ENCODE assay signal across 18 cellular contexts in the genomic region with DNA sequence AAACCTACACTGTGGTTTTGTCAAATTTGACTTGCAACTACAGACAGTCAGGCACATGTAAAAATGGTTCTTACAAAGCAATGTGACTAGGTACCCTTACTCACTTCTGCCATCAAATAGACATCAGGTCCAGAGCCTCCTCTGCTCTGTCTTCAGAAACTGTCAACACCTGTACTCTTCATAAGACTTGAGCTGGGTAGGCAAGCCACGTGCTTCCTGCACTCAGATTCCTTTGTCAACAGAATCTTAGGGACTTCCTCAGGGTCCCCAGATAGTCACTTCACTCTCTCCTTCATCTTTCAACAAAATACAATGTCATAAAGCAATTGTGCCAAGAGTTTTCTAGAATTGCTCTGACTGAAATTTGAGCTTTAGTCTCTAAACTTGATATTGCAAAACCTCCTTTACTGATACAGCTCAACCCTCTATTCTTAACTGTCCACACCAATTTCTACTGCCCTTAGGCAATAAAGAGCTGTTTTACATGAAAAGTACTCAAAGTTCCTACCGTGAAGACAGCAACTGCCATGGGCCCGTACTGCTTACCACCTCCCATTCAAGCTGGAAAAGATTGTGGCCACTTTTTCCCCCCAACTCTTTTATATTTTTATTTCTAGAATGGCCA.
"Had no signal": no experiment of that assay in that cellular context is flagged by ENCODE, and none has a peak within 500 bp of the region (broad histone marks: within the 10 kb centered on the region; RNA-seq: fewer than 3 reads in every experiment).

No MANE protein-coding gene starts in this region.

- H3K9ac ChIP-seq: neural progenitor cell had no signal

- DNase-seq: effector memory CD8-positive, alpha-beta T cell; esophagus squamous epithelium; glutamatergic neuron; immature natural killer cell; kidney; left cardiac atrium; lower lobe of right lung; midbrain; nucleus accumbens; ovary; stimulated activated CD4-positive, alpha-beta T cell treated with anti-CD3 and anti-CD28 coated beads, Interleukin-2, amount 100 ng/mL, for 48 hours; stimulated activated naive CD4-positive, alpha-beta T cell treated with Interleukin-2 at 50 U/mL for 16 hours; trophoblast cell had no signal

- H3K36me3 ChIP-seq: esophagus squamous epithelium, gastroesophageal sphincter, lower lobe of right lung, neural progenitor cell, ovary, right atrium auricular region had no signal

- H3K4me3 ChIP-seq: esophagus squamous epithelium, gastroesophageal sphincter, lower lobe of right lung, neural progenitor cell, ovary, right atrium auricular region, smooth muscle cell had no signal

- H3K27me3 ChIP-seq: esophagus squamous epithelium, gastroesophageal sphincter, neural progenitor cell, ovary, right atrium auricular region had no signal

- H3K27ac ChIP-seq: esophagus squamous epithelium, gastroesophageal sphincter, lower lobe of right lung, neural progenitor cell, ovary, right atrium auricular region had no signal

- H3K9me3 ChIP-seq: esophagus squamous epithelium, gastroesophageal sphincter, lower lobe of right lung, ovary, right atrium auricular region had no signal

- ATAC-seq: effector memory CD8-positive, alpha-beta T cell; gastroesophageal sphincter; left cardiac atrium; lower lobe of right lung; natural killer cell treated with Interleukin-12 subunit alpha and Interleukin-12 subunit beta and Interleukin-15 and Interleukin-18, amount 100 ng/mL, for 72 hours had no signal

- H3K4me1 ChIP-seq: esophagus squamous epithelium, gastroesophageal sphincter, lower lobe of right lung, neural progenitor cell, right atrium auricular region had no signal
